ENCODE assay signal across 8 cellular contexts in the genomic region with DNA sequence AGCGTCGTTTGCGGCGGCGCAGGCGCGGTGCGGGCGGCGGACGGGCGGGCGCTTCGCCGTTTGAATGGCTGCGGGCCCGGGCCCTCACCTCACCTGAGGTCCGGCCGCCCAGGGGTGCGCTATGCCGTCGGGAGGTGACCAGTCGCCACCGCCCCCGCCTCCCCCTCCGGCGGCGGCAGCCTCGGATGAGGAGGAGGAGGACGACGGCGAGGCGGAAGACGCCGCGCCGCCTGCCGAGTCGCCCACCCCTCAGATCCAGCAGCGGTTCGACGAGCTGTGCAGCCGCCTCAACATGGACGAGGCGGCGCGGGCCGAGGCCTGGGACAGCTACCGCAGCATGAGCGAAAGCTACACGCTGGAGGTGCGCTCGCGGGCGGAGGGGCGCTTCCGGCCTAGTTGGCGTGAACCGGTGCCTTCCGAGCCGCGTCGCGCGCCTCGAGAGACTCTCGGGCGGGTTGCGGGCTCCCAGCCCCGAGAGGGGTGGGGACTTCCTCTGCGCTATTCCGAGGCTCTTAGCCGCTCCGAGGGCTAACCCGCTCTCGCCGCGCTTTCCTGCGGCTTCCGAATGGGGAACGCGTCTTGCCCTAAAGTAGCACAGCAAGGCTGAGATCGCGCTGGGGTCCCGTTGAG. TPM values are rescaled to one million over a fixed set of nuclear protein-coding genes. Genes with fewer than 3 reads are reported as not detected.
A peak's percentile ranks its signal among the peaks of the same experiment; 100 is the strongest.
DNase-seq lines count a peak whose midpoint lies in the region; ATAC-seq, FAIRE-seq and TF ChIP-seq lines count a peak whose summit lies in the region.

A gene with protein sequence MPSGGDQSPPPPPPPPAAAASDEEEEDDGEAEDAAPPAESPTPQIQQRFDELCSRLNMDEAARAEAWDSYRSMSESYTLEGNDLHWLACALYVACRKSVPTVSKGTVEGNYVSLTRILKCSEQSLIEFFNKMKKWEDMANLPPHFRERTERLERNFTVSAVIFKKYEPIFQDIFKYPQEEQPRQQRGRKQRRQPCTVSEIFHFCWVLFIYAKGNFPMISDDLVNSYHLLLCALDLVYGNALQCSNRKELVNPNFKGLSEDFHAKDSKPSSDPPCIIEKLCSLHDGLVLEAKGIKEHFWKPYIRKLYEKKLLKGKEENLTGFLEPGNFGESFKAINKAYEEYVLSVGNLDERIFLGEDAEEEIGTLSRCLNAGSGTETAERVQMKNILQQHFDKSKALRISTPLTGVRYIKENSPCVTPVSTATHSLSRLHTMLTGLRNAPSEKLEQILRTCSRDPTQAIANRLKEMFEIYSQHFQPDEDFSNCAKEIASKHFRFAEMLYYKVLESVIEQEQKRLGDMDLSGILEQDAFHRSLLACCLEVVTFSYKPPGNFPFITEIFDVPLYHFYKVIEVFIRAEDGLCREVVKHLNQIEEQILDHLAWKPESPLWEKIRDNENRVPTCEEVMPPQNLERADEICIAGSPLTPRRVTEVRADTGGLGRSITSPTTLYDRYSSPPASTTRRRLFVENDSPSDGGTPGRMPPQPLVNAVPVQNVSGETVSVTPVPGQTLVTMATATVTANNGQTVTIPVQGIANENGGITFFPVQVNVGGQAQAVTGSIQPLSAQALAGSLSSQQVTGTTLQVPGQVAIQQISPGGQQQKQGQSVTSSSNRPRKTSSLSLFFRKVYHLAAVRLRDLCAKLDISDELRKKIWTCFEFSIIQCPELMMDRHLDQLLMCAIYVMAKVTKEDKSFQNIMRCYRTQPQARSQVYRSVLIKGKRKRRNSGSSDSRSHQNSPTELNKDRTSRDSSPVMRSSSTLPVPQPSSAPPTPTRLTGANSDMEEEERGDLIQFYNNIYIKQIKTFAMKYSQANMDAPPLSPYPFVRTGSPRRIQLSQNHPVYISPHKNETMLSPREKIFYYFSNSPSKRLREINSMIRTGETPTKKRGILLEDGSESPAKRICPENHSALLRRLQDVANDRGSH (plus strand): TSS at position 36 of the 630 bp plus-strand sequence. CDS start 86 bp downstream, at position 122.

- peak within 1 kb of the TSS; percentile 92 for H3K27ac Mint-ChIP-seq in activated T-helper 2 cell treated with anti-CD3 and anti-CD28 coated beads, Interferon-gamma antibody, Interleukin-2, Interleukin-4, amounts not matched to agents 10 μg/mL and 5 μg/mL and 100 μg/mL, durations not matched to agents 14 hours and 24 hours and 36 hours

- H3K36me3 ChIP-seq in neural cell (ENCODE audit: insufficient read depth, low read length) (no peaks in the 10 kb centered on the region), stomach smooth muscle (ENCODE audit: control insufficient read depth in 2 of 2, insufficient read depth in 2 of 2, low read length in 2 of 2) (no peaks in the 10 kb centered on the region)

- peaks cover 36% of the 10 kb centered on the region for H3K4me1 Mint-ChIP-seq in activated T-helper 2 cell treated with anti-CD3 and anti-CD28 coated beads, Interferon-gamma antibody, Interleukin-2, Interleukin-4, amounts not matched to agents 10 μg/mL and 5 μg/mL and 100 μg/mL, durations not matched to agents 14 hours and 24 hours and 36 hours (ENCODE audit: low read depth)

- no peaks in the 10 kb centered on the region for H3F3A ChIP-seq in neural cell (ENCODE audit: insufficient read depth, low read length, poor library complexity, severe bottlenecking)

- peaks cover 7% of the 10 kb centered on the region for H3K9me3 Mint-ChIP-seq in activated T-helper 2 cell treated with anti-CD3 and anti-CD28 coated beads, Interferon-gamma antibody, Interleukin-2, Interleukin-4, amounts not matched to agents 10 μg/mL and 5 μg/mL and 100 μg/mL, durations not matched to agents 14 hours and 24 hours and 36 hours

- peak; percentile 68 for ATAC-seq in GM19372 (IDR thresholded peaks at IDR 0.05; ENCODE audit: low read depth, unreplicated experiment)
- ATAC-seq in HG03469 (IDR thresholded peaks at IDR 0.05; ENCODE audit: unreplicated experiment): peak; percentile 55

- TF ChIP-seq CTCF in neural cell (IDR thresholded peaks at IDR 0.05; ENCODE audit: poor library complexity, severe bottlenecking): peak; percentile 13

- TF ChIP-seq EP300 in neural cell (conservative IDR thresholded peaks at IDR 0.05; ENCODE audit: poor library complexity, severe bottlenecking): peak; percentile 32

- intact Hi-C loops in activated T-helper 2 cell treated with anti-CD3 and anti-CD28 coated beads, Interferon-gamma antibody, Interleukin-2, Interleukin-4, amounts not matched to agents 10 μg/mL and 5 μg/mL and 100 μg/mL, durations not matched to agents 14 hours and 24 hours and 36 hours (cut with micrococcal nuclease): loop anchor here (1.0 to 2.0 kb wide), 5 partner anchors 22 to 304 kb away; a partner anchor contains a TSS

- peaks cover 31% of the 10 kb centered on the region for H3K79me2 ChIP-seq in neural cell (replicated peaks; ENCODE audit: insufficient read depth, low read length)

- H3K36me3 Mint-ChIP-seq in activated T-helper 2 cell treated with anti-CD3 and anti-CD28 coated beads, Interferon-gamma antibody, Interleukin-2, Interleukin-4, amounts not matched to agents 10 μg/mL and 5 μg/mL and 100 μg/mL, durations not matched to agents 14 hours and 24 hours and 36 hours (ENCODE audit: low read depth): peaks cover 15% of the 10 kb centered on the region

- DNase-seq in CMK (ENCODE audit: low read depth) (peak; percentile 43), RCC 7860 (ENCODE audit: low spot score) (peak; percentile 60), fibroblast of peridontal ligament (ENCODE audit: extremely low read depth) (peak; percentile 4)
- peak; percentile 78 for DNase-seq in activated T-helper 2 cell treated with anti-CD3 and anti-CD28 coated beads, Interferon-gamma antibody, Interleukin-2, Interleukin-4, amounts not matched to agents 10 μg/mL and 5 μg/mL and 100 μg/mL, durations not matched to agents 14 hours and 24 hours and 36 hours (ENCODE audit: low spot score)

- H3K9me3 ChIP-seq in neural cell (ENCODE audit: low read length): no peaks in the 10 kb centered on the region
- H3K9me3 ChIP-seq in stomach smooth muscle (ENCODE audit: control insufficient read depth in 2 of 2, low read length in 2 of 2): peaks cover 0 to 3% of the 10 kb centered on the region in 2 donors

- no peaks in the 10 kb centered on the region for H3K9me2 ChIP-seq in neural cell (ENCODE audit: insufficient read depth, low read length)

- H2AFZ ChIP-seq in neural cell (ENCODE audit: low read depth, low read length): peak within 1 kb of the TSS; percentile 88

- peak within 1 kb of the TSS; percentile 99 for H3K4me3 ChIP-seq in neural cell (ENCODE audit: low read length)
- H3K4me3 ChIP-seq in stomach smooth muscle (ENCODE audit: low read length in 2 of 2): peak within 1 kb of the TSS; percentile 98 to 99

- peaks cover 2% of the 10 kb centered on the region for H3K4me1 ChIP-seq in stomach smooth muscle (ENCODE audit: control insufficient read depth, insufficient read depth, low read length)

- peaks cover 2% of the 10 kb centered on the region for H3K27me3 Mint-ChIP-seq in activated T-helper 2 cell treated with anti-CD3 and anti-CD28 coated beads, Interferon-gamma antibody, Interleukin-2, Interleukin-4, amounts not matched to agents 10 μg/mL and 5 μg/mL and 100 μg/mL, durations not matched to agents 14 hours and 24 hours and 36 hours (ENCODE audit: low read depth)

- H3K27ac ChIP-seq in neural cell (ENCODE audit: low read length) (peak within 1 kb of the TSS; percentile 88), stomach smooth muscle (ENCODE audit: low read length) (peak within 1 kb of the TSS; percentile 88)

- no peaks in the 10 kb centered on the region for H3K27me3 ChIP-seq in neural cell (ENCODE audit: insufficient read depth, low read depth, low read length)
- no peaks in the 10 kb centered on the region for H3K27me3 ChIP-seq in stomach smooth muscle (ENCODE audit: control insufficient read depth in 1 of 2, insufficient read depth in 2 of 2, low read length in 2 of 2)

- peak within 1 kb of the TSS; percentile 94 for H3K9ac ChIP-seq in neural cell (ENCODE audit: low read length)
- H3K9ac ChIP-seq in stomach smooth muscle (ENCODE audit: low read length in 2 of 2): peak within 1 kb of the TSS; percentile 78 to 92

- no peak for FAIRE-seq in RCC 7860 (lab: Jason Lieb, UNC)

- H4K20me1 ChIP-seq in neural cell (ENCODE audit: insufficient read depth): no peaks in the 10 kb centered on the region

- peak within 1 kb of the TSS; percentile 86 for H3K4me3 Mint-ChIP-seq in activated T-helper 2 cell treated with anti-CD3 and anti-CD28 coated beads, Interferon-gamma antibody, Interleukin-2, Interleukin-4, amounts not matched to agents 10 μg/mL and 5 μg/mL and 100 μg/mL, durations not matched to agents 14 hours and 24 hours and 36 hours (ENCODE audit: low read depth)

- H3K4me2 ChIP-seq in neural cell (ENCODE audit: low read length): peak within 1 kb of the TSS; percentile 74

- TF ChIP-seq RAD21 in neural cell (conservative IDR thresholded peaks at IDR 0.05): no peak

TF ChIP-seq in neural cell, 6 proteins besides CTCF, POLR2A, EP300 and RAD21 (continues in another document):
- TF ChIP-seq MXI1 (conservative IDR thresholded peaks at IDR 0.05; ENCODE audit: poor library complexity, severe bottlenecking): peak; percentile 72
- no peak for TF ChIP-seq SMC3 (conservative IDR thresholded peaks at IDR 0.05; ENCODE audit: poor library complexity)
- TF ChIP-seq POLR2AphosphoS5 (IDR thresholded peaks at IDR 0.05): peak; percentile 90
- TF ChIP-seq EZH2 (IDR thresholded peaks at IDR 0.05; ENCODE audit: borderline replicate concordance, insufficient read depth, low read length, poor library complexity, severe bottlenecking): no peak
- peak; percentile 31 for TF ChIP-seq TAF1 (IDR thresholded peaks at IDR 0.05; ENCODE audit: low read depth)

RNA-seq across cellular contexts. Expression of the gene that starts here (rescaled TPM):
- total RNA-seq in activated T-helper 2 cell treated with anti-CD3 and anti-CD28 coated beads, Interferon-gamma antibody, Interleukin-2, Interleukin-4, amounts not matched to agents 10 μg/mL and 5 μg/mL and 100 μg/mL, durations not matched to agents 14 hours and 24 hours and 36 hours: 69.5 and 69.9 TPM in 2 replicates
- polyA plus RNA-seq in neural cell: 146 and 150 TPM in 2 replicates
- 114 and 121 TPM in 2 replicates for polyA minus RNA-seq in neural cell

Comparison
In these comparisons a context has a peak if more than half of its experiments do, and no peak if none do; other contexts are left out.
1. Peak in every context shown above with its lines: DNase-seq, ATAC-seq, H3K4me3 ChIP-seq and H3K27ac ChIP-seq.
2. DNase-seq: peak in every context shown above with its lines; median percentile 78 in activated T-helper 2 cell treated with anti-CD3 and anti-CD28 coated beads, Interferon-gamma antibody, Interleukin-2, Interleukin-4, amounts not matched to agents 10 μg/mL and 5 μg/mL and 100 μg/mL, durations not matched to agents 14 hours and 24 hours and 36 hours; 60 in RCC 7860; 43 in CMK; 4 in fibroblast of peridontal ligament.